Comparison of ENCODE assay signal across 9 cellular contexts in the genomic region with DNA sequence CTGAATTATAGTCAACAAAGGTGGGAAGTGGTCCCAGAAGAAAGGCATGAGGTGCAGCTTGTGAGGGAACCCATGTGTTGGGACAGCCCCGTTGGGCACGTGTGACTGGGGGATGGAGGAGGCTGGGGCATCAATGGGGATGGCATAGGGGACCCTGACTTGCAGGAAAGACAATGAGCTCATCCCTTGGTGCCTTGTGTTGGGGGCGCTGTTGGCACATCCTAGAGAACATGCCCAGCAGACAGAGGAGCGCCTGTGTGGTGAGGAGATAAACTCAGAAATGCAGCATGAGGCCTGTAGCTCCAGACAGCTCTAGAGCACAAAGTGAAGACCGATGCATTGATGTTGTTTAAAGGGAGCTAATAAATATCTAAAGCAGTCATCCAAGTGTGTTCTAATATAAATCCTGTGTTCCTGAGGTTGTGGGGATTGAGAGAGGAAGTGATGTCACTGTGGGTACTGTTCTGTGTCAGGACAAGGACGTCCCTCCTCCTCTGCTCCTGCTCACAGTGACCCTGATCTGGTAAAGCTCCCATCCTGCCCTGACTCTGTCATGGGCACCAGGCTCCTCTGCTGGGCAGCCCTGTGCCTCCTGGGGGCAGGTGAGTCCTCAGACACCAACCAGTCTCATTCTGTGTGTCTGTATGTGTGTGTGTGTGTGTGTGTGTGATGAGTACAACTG.
DNase-seq lines count a peak whose midpoint lies in the region; ATAC-seq and TF ChIP-seq lines count a peak whose summit lies in the region.
"Had no signal": no experiment of that assay in that cellular context is flagged by ENCODE, and none has a peak within 500 bp of the region (broad histone marks: within the 10 kb centered on the region; RNA-seq: fewer than 3 reads in every experiment).

No MANE protein-coding gene starts in this region.

- H4K20me1 ChIP-seq in smooth muscle cell (ENCODE audit: low read depth), result no peaks in the 10 kb centered on the region

- H3K4me1 Mint-ChIP-seq in activated CD4-positive, alpha-beta T cell treated with anti-CD3 and anti-CD28 coated beads for 36 hours, result peaks cover 27% of the 10 kb centered on the region
- H3K4me1 Mint-ChIP-seq in activated T-helper 17 cell treated with anti-CD3 and anti-CD28 coated beads, Interleukin-2, amount 50 U/mL, for 72 hours, result peaks cover 14% of the 10 kb centered on the region

- no peaks in the 10 kb centered on the region for H3K36me3 Mint-ChIP-seq in activated CD4-positive, alpha-beta T cell treated with anti-CD3 and anti-CD28 coated beads for 36 hours (ENCODE audit: low read depth)
- no peaks in the 10 kb centered on the region for H3K36me3 Mint-ChIP-seq in activated T-helper 17 cell treated with anti-CD3 and anti-CD28 coated beads, Interleukin-2, amount 50 U/mL, for 72 hours (ENCODE audit: low read depth)

- peaks cover 15% of the 10 kb centered on the region for H3F3A ChIP-seq in smooth muscle cell (ENCODE audit: low read depth)

- H3K4me3 Mint-ChIP-seq in activated CD4-positive, alpha-beta T cell treated with anti-CD3 and anti-CD28 coated beads for 36 hours, result peak overlapping the region; percentile 60
- H3K4me3 Mint-ChIP-seq in activated T-helper 17 cell treated with anti-CD3 and anti-CD28 coated beads, Interleukin-2, amount 50 U/mL, for 72 hours, result peak overlapping the region; percentile 78

- H3K4me3 ChIP-seq in smooth muscle cell (no peak overlapping the region), A673 (ENCODE audit: low read depth, low read length, poor library complexity, severe bottlenecking) (no peak overlapping the region)

- peak; percentile 75 for ATAC-seq in activated CD4-positive, alpha-beta T cell treated with anti-CD3 and anti-CD28 coated beads for 36 hours
- peak; percentile 34 for ATAC-seq in HG03354 (IDR thresholded peaks at IDR 0.05; ENCODE audit: poor library complexity, severe bottlenecking, unreplicated experiment)
- ATAC-seq in activated T-helper 17 cell treated with anti-CD3 and anti-CD28 coated beads, Interleukin-2, amount 50 U/mL, for 72 hours (replicated peaks), result peak; percentile 79
- ATAC-seq in GM18873 (IDR thresholded peaks at IDR 0.05; ENCODE audit: low FRiP score, unreplicated experiment), result no peak

- H3K79me2 ChIP-seq in smooth muscle cell (ENCODE audit: low read depth), result no peaks in the 10 kb centered on the region

- BruUV-seq in A673 (replicated peaks; lab: Mats Ljungman, UMichigan), result no TSS peak

- H3K27me3 ChIP-seq in smooth muscle cell (ENCODE audit: low read depth) (no peaks in the 10 kb centered on the region), A673 (replicated peaks; ENCODE audit: insufficient read depth, low read depth, low read length, poor library complexity) (no peaks in the 10 kb centered on the region)

- H3K4me1 ChIP-seq in smooth muscle cell (ENCODE audit: low read depth), result peaks cover 4% of the 10 kb centered on the region
- H3K4me1 ChIP-seq in A673 (ENCODE audit: insufficient read depth, low read length, poor library complexity, severe bottlenecking), result no peaks in the 10 kb centered on the region

- H3K36me3 ChIP-seq in smooth muscle cell (ENCODE audit: low read depth) (no peaks in the 10 kb centered on the region), A673 (ENCODE audit: insufficient read depth, low read length, poor library complexity, severe bottlenecking) (no peaks in the 10 kb centered on the region)

- intact Hi-C loops in activated CD4-positive, alpha-beta T cell treated with anti-CD3 and anti-CD28 coated beads for 36 hours (cut with DNase I, micrococcal nuclease), result loop anchor here (1.0 to 5.0 kb wide), 4 partner anchors 26 to 427 kb away; no protein-coding TSS in a partner anchor
- intact Hi-C loops in A673 (cut with micrococcal nuclease; ENCODE audit: unreplicated experiment), result no loop called here

- no peaks in the 10 kb centered on the region for H3K27me3 Mint-ChIP-seq in activated CD4-positive, alpha-beta T cell treated with anti-CD3 and anti-CD28 coated beads for 36 hours
- no peaks in the 10 kb centered on the region for H3K27me3 Mint-ChIP-seq in activated T-helper 17 cell treated with anti-CD3 and anti-CD28 coated beads, Interleukin-2, amount 50 U/mL, for 72 hours

- H2AFZ ChIP-seq in smooth muscle cell (ENCODE audit: low read depth), result peak overlapping the region; percentile 51

- TF ChIP-seq CTCF in smooth muscle cell (IDR thresholded peaks at IDR 0.05; ENCODE audit: borderline replicate concordance, insufficient read depth, poor library complexity, severe bottlenecking), result no peak
- no peak for TF ChIP-seq CTCF in A673 (conservative IDR thresholded peaks at IDR 0.05; ENCODE audit: low read depth, low read length)

- 71% methylated on average over 6 of the region's 6 CpGs for WGBS in smooth muscle cell (ENCODE audit: low lambda C conversion rate)

- no peaks in the 10 kb centered on the region for H3K9me3 ChIP-seq in smooth muscle cell (replicated peaks; ENCODE audit: low read depth)
- no peaks in the 10 kb centered on the region for H3K9me3 ChIP-seq in A673 (ENCODE audit: low read depth, low read length, poor library complexity, severe bottlenecking)

- H3K27ac ChIP-seq in smooth muscle cell (ENCODE audit: low read depth), result peak overlapping the region; percentile 80
- no peak overlapping the region for H3K27ac ChIP-seq in A673 (ENCODE audit: low read depth, low read length, poor library complexity, severe bottlenecking)

- H3K4me2 ChIP-seq in smooth muscle cell, result peak overlapping the region; percentile 46

- peak; percentile 51 for DNase-seq in activated CD4-positive, alpha-beta T cell treated with anti-CD3 and anti-CD28 coated beads for 36 hours
- no peak for DNase-seq in activated CD4-positive, alpha-beta T cell treated with anti-CD3 and anti-CD28 coated beads, Interleukin-2, amount 50 U/mL, for 1 hour
- DNase-seq in smooth muscle cell (lab: John Stamatoyannopoulos, UW; ENCODE audit: unreplicated experiment) (no peak), A673 (ENCODE audit: low spot score) (no peak), NCI-H2107 (lab: John Stamatoyannopoulos, UW) (no peak)
- DNase-seq: NCI-H1105 treated with DMSO at 0.1 percent for 48 hours had no signal

- CTCF ChIA-PET in activated CD4-positive, alpha-beta T cell treated with anti-CD3 and anti-CD28 coated beads for 36 hours (lab: Charles Lee), result interaction anchor here (0.6 to 5.4 kb wide), 16 partner anchors 9 to 497 kb away, joined by 3 to 28 read pairs (median 4); no protein-coding TSS in a partner anchor
- CTCF ChIA-PET in A673 (lab: Charles Lee), result no interaction called here

- peak overlapping the region; percentile 83 for H3K27ac Mint-ChIP-seq in activated CD4-positive, alpha-beta T cell treated with anti-CD3 and anti-CD28 coated beads for 36 hours
- H3K27ac Mint-ChIP-seq in activated T-helper 17 cell treated with anti-CD3 and anti-CD28 coated beads, Interleukin-2, amount 50 U/mL, for 72 hours, result peak overlapping the region; percentile 89

- peak overlapping the region; percentile 56 for H3K9ac ChIP-seq in smooth muscle cell (ENCODE audit: low read depth)

- POLR2A ChIA-PET in activated CD4-positive, alpha-beta T cell treated with anti-CD3 and anti-CD28 coated beads for 36 hours (lab: Charles Lee), result interaction anchor here (0.6 to 1.2 kb wide), 4 partner anchors 11 to 425 kb away, joined by 3 read pairs; no protein-coding TSS in a partner anchor
- POLR2A ChIA-PET in A673 (lab: Charles Lee; ENCODE audit: low non-redundant PET), result no interaction called here

- no peaks in the 10 kb centered on the region for H3K9me3 Mint-ChIP-seq in activated CD4-positive, alpha-beta T cell treated with anti-CD3 and anti-CD28 coated beads for 36 hours (ENCODE audit: low read depth)
- no peaks in the 10 kb centered on the region for H3K9me3 Mint-ChIP-seq in activated T-helper 17 cell treated with anti-CD3 and anti-CD28 coated beads, Interleukin-2, amount 50 U/mL, for 72 hours
